In genomic region chr14:24080888-24081738, GRCh38 we compare ENCODE assay signal across 9 cellular contexts. TPM values are rescaled to one million over a fixed set of nuclear protein-coding genes. Genes with fewer than 3 reads are reported as not detected.
DNase-seq lines count a peak whose midpoint lies in the region; ATAC-seq and TF ChIP-seq lines count a peak whose summit lies in the region.
"Had no signal": no experiment of that assay in that cellular context is flagged by ENCODE, and none has a peak within 500 bp of the region (broad histone marks: within the 10 kb centered on the region; RNA-seq: fewer than 3 reads in every experiment).

No MANE protein-coding gene starts in this region.

- no peaks in the 10 kb centered on the region for H3K36me3 Mint-ChIP-seq in CD4-positive, CD25-positive, alpha-beta regulatory T cell

- no peaks in the 10 kb centered on the region for H3K9me2 ChIP-seq in neural cell (ENCODE audit: insufficient read depth, low read length)

- H3K27me3 ChIP-seq in CD4-positive, CD25-positive, alpha-beta regulatory T cell (ENCODE audit: control insufficient read depth, insufficient read depth, low read length) = no peaks in the 10 kb centered on the region
- H3K27me3 ChIP-seq in NT2/D1 (ENCODE audit: insufficient read depth, insufficient read length) (peaks cover 55% of the 10 kb centered on the region), neural cell (ENCODE audit: insufficient read depth, low read depth, low read length) (no peaks in the 10 kb centered on the region), stomach smooth muscle (ENCODE audit: control insufficient read depth in 1 of 2, insufficient read depth in 2 of 2, low read length in 2 of 2) (peaks cover 0 to 3% of the 10 kb centered on the region in 2 donors)

- H3K4me1 ChIP-seq in CD4-positive, CD25-positive, alpha-beta regulatory T cell (ENCODE audit: control insufficient read depth, insufficient read depth, low read length, poor library complexity, severe bottlenecking) = peaks cover 17% of the 10 kb centered on the region
- H3K4me1 ChIP-seq in NT2/D1 (ENCODE audit: insufficient read depth, insufficient read length) (peaks cover 4% of the 10 kb centered on the region), stomach smooth muscle (ENCODE audit: control insufficient read depth, insufficient read depth, low read length) (peaks cover 10% of the 10 kb centered on the region)

- peak; percentile 57 to 82 (median 69) for DNase-seq in CD4-positive, CD25-positive, alpha-beta regulatory T cell
- DNase-seq in GM19240 (ENCODE audit: insufficient read length, low spot score) = peak; percentile 82
- no peak for DNase-seq in NT2/D1 (ENCODE audit: low read depth, low spot score)
- DNase-seq in activated T-helper 1 cell treated with Interleukin-2 at 50 U/mL for 16 hours (ENCODE audit: low read depth) = peak; percentile 52
- DNase-seq in fibroblast of peridontal ligament (ENCODE audit: extremely low read depth) = peak; percentile 4

- H3K27me3 Mint-ChIP-seq in CD4-positive, CD25-positive, alpha-beta regulatory T cell = no peaks in the 10 kb centered on the region

- H3K4me3 Mint-ChIP-seq in CD4-positive, CD25-positive, alpha-beta regulatory T cell = peak overlapping the region; percentile 85 to 94 (median 90)

- H3F3A ChIP-seq in neural cell (ENCODE audit: insufficient read depth, low read length, poor library complexity, severe bottlenecking) = peaks cover 3% of the 10 kb centered on the region

- H3K9me3 Mint-ChIP-seq in CD4-positive, CD25-positive, alpha-beta regulatory T cell = no peaks in the 10 kb centered on the region

- H4K20me1 ChIP-seq in neural cell (ENCODE audit: insufficient read depth) = no peaks in the 10 kb centered on the region

- H3K79me2 ChIP-seq in neural cell (replicated peaks; ENCODE audit: insufficient read depth, low read length) = no peaks in the 10 kb centered on the region

- H3K27ac ChIP-seq in CD4-positive, CD25-positive, alpha-beta regulatory T cell (ENCODE audit: insufficient read depth, low read length, poor library complexity, severe bottlenecking) = peak overlapping the region; percentile 47
- H3K27ac ChIP-seq in neural cell (ENCODE audit: low read length) (peak overlapping the region; percentile 79), stomach smooth muscle (ENCODE audit: low read length) (no peak overlapping the region)

- TF ChIP-seq RAD21 in neural cell (conservative IDR thresholded peaks at IDR 0.05) = peak; percentile 37

- peak overlapping the region; percentile 77 for H3K9ac ChIP-seq in NT2/D1 (ENCODE audit: insufficient read length, low read depth)
- peak overlapping the region; percentile 71 for H3K9ac ChIP-seq in neural cell (ENCODE audit: low read length)
- peak overlapping the region; percentile 28 to 36 for H3K9ac ChIP-seq in stomach smooth muscle (ENCODE audit: low read length in 2 of 2)

- H3K4me3 ChIP-seq in CD4-positive, CD25-positive, alpha-beta regulatory T cell (ENCODE audit: low read depth, low read length) = peak overlapping the region; percentile 55
- H3K4me3 ChIP-seq in NT2/D1 (ENCODE audit: insufficient read length, low read depth) = peak overlapping the region; percentile 71
- H3K4me3 ChIP-seq in neural cell (ENCODE audit: low read length) = peak overlapping the region; percentile 68
- H3K4me3 ChIP-seq in stomach smooth muscle (ENCODE audit: low read length in 2 of 2) = peak overlapping the region; percentile 66 to 77

- H3K36me3 ChIP-seq in CD4-positive, CD25-positive, alpha-beta regulatory T cell (ENCODE audit: control insufficient read depth, insufficient read depth, low read length) = no peaks in the 10 kb centered on the region
- H3K36me3 ChIP-seq in NT2/D1 (ENCODE audit: insufficient read depth, insufficient read length, low read length) = no peaks in the 10 kb centered on the region
- no peaks in the 10 kb centered on the region for H3K36me3 ChIP-seq in neural cell (ENCODE audit: insufficient read depth, low read length)
- H3K36me3 ChIP-seq in stomach smooth muscle (ENCODE audit: control insufficient read depth in 2 of 2, insufficient read depth in 2 of 2, low read length in 2 of 2) = no peaks in the 10 kb centered on the region

- H2AFZ ChIP-seq in neural cell (ENCODE audit: low read depth, low read length) = peak overlapping the region; percentile 54

- H3K4me1 Mint-ChIP-seq in CD4-positive, CD25-positive, alpha-beta regulatory T cell = peaks cover 3 to 26% (median 16%) of the 10 kb centered on the region in 4 donors

- peak overlapping the region; percentile 77 for H3K4me2 ChIP-seq in neural cell (ENCODE audit: low read length)

- no peak for TF ChIP-seq EP300 in neural cell (conservative IDR thresholded peaks at IDR 0.05; ENCODE audit: poor library complexity, severe bottlenecking)

- TF ChIP-seq CTCF in neural cell (IDR thresholded peaks at IDR 0.05; ENCODE audit: poor library complexity, severe bottlenecking) = no peak

- ATAC-seq in CD4-positive, CD25-positive, alpha-beta regulatory T cell (ENCODE audit: low read depth in 2 of 2) = peak; percentile 88 to 90
- ATAC-seq in HG03432 (IDR thresholded peaks at IDR 0.05; ENCODE audit: unreplicated experiment) = peak; percentile 91

- peak overlapping the region; percentile 69 to 88 (median 69) for H3K27ac Mint-ChIP-seq in CD4-positive, CD25-positive, alpha-beta regulatory T cell

- no peaks in the 10 kb centered on the region for H3K9me3 ChIP-seq in CD4-positive, CD25-positive, alpha-beta regulatory T cell (ENCODE audit: control insufficient read depth in 2 of 2, low read length in 2 of 2)
- H3K9me3 ChIP-seq in NT2/D1 (ENCODE audit: insufficient read depth, low read length) = no peaks in the 10 kb centered on the region
- H3K9me3 ChIP-seq in neural cell (ENCODE audit: low read length) = no peaks in the 10 kb centered on the region
- H3K9me3 ChIP-seq in stomach smooth muscle (ENCODE audit: control insufficient read depth in 2 of 2, low read length in 2 of 2) = no peaks in the 10 kb centered on the region

TF ChIP-seq in neural cell, 6 proteins besides CTCF, POLR2A, EP300 and RAD21:
- peak; percentile 38 for TF ChIP-seq POLR2AphosphoS5 (IDR thresholded peaks at IDR 0.05)
- TF ChIP-seq MXI1 (conservative IDR thresholded peaks at IDR 0.05; ENCODE audit: poor library complexity, severe bottlenecking) = peak; percentile 57
- TF ChIP-seq REST (IDR thresholded peaks at IDR 0.05; ENCODE audit: borderline replicate concordance) = peak; percentile 52
- peak; percentile 32 for TF ChIP-seq SMC3 (conservative IDR thresholded peaks at IDR 0.05; ENCODE audit: poor library complexity)
- no peak for TF ChIP-seq TAF1 (IDR thresholded peaks at IDR 0.05; ENCODE audit: low read depth)
- no peak for TF ChIP-seq EZH2 (IDR thresholded peaks at IDR 0.05; ENCODE audit: borderline replicate concordance, insufficient read depth, low read length, poor library complexity, severe bottlenecking)

RNA-seq across cellular contexts. Expression of gene CPNE6, which starts 9.8 kb away (rescaled TPM):
- not detected for total RNA-seq in CD4-positive, CD25-positive, alpha-beta regulatory T cell
- not detected for polyA plus RNA-seq in CD4-positive, CD25-positive, alpha-beta regulatory T cell
- polyA plus RNA-seq in neural cell = 2.3 and 4.1 TPM in 2 replicates
- 0.23 and 1.2 TPM in 2 replicates for polyA minus RNA-seq in neural cell
- total RNA-seq: activated CD8-positive, alpha-beta memory T cell treated with anti-CD3 and anti-CD28 coated beads for 36 hours had no signal

RNA-seq across cellular contexts. Expression of gene PCK2, which starts 13.0 kb away (rescaled TPM):
- 21.0 TPM for total RNA-seq in CD4-positive, CD25-positive, alpha-beta regulatory T cell
- polyA plus RNA-seq in CD4-positive, CD25-positive, alpha-beta regulatory T cell = 10 to 100 TPM; 26.3 to 32.2 (median 27.8) TPM
- 0.20 and 1.2 TPM in 2 replicates for polyA plus RNA-seq in neural cell
- polyA minus RNA-seq in neural cell = 0.35 and 0.49 TPM in 2 replicates

RNA-seq across cellular contexts. Expression of gene CARMIL3, which starts 29.3 kb away (rescaled TPM):
- 0.52 TPM for total RNA-seq in CD4-positive, CD25-positive, alpha-beta regulatory T cell
- polyA plus RNA-seq in CD4-positive, CD25-positive, alpha-beta regulatory T cell = not detected
- polyA plus RNA-seq in neural cell = 43.6 and 49.3 TPM in 2 replicates
- 33.0 and 36.0 TPM in 2 replicates for polyA minus RNA-seq in neural cell

RNA-seq across cellular contexts. Expression of gene DCAF11, which starts 33.5 kb away (rescaled TPM):
- 97.8 TPM for total RNA-seq in CD4-positive, CD25-positive, alpha-beta regulatory T cell
- 10 to 100 TPM; 73.4 to 95.7 (median 82.3) TPM for polyA plus RNA-seq in CD4-positive, CD25-positive, alpha-beta regulatory T cell
- polyA plus RNA-seq in neural cell = 74.5 and 106 TPM in 2 replicates
- polyA minus RNA-seq in neural cell = 75.2 and 80.3 TPM in 2 replicates

RNA-seq across cellular contexts. Expression of gene NRL, which starts 33.6 kb away (rescaled TPM):
- total RNA-seq in CD4-positive, CD25-positive, alpha-beta regulatory T cell = 2.8 TPM
- 1 to 10 TPM; 1.9 to 2.9 (median 2.1) TPM for polyA plus RNA-seq in CD4-positive, CD25-positive, alpha-beta regulatory T cell
- 9.5 TPM in 2 replicates for polyA plus RNA-seq in neural cell
- 5.6 and 7.5 TPM in 2 replicates for polyA minus RNA-seq in neural cell

Comparison
In these comparisons a context has a peak if more than half of its experiments do, and no peak if none do; other contexts are left out.
1. RNA of gene PCK2, which starts 13.0 kb away (polyA plus RNA-seq): 26.3 to 32.2 TPM in CD4-positive, CD25-positive, alpha-beta regulatory T cell; 0.20 to 1.2 TPM in neural cell; every median in the first group is over 10 times any median in the second.
2. RNA of gene CARMIL3, which starts 29.3 kb away (polyA plus RNA-seq): 43.6 to 49.3 TPM in neural cell; not detected in CD4-positive, CD25-positive, alpha-beta regulatory T cell; every median in the first group is over 10 times any median in the second.
3. Peak in every context shown above with its lines, with median percentiles within 50 percentile points of each other: H3K4me3 ChIP-seq and H3K9ac ChIP-seq.